ENCODE assay signal across 9 cellular contexts in genomic region chr10:97210576-97210975, GRCh38. TPM values are rescaled to one million over a fixed set of nuclear protein-coding genes. Genes with fewer than 3 reads are reported as not detected.
DNase-seq lines count a peak whose midpoint lies in the region; ATAC-seq and TF ChIP-seq lines count a peak whose summit lies in the region.
"Had no signal": no experiment of that assay in that cellular context is flagged by ENCODE, and none has a peak within 500 bp of the region (broad histone marks: within the 10 kb centered on the region; RNA-seq: fewer than 3 reads in every experiment).

No MANE protein-coding gene starts in this region.

- H3K4me3 Mint-ChIP-seq in CD8-positive, alpha-beta memory T cell = no peak overlapping the region
- no peak overlapping the region for H3K4me3 Mint-ChIP-seq in nephron progenitor cell

- BruUV-seq in PC-3 (replicated peaks; lab: Mats Ljungman, UMichigan) = no TSS peak

- H3K27me3 ChIP-seq in CD8-positive, alpha-beta memory T cell (ENCODE audit: insufficient read depth, low read length, poor library complexity, severe bottlenecking) = no peaks in the 10 kb centered on the region
- H3K27me3 ChIP-seq in PC-3 (ENCODE audit: low read length) = no peaks in the 10 kb centered on the region
- H3K27me3 ChIP-seq in esophagus squamous epithelium = peaks cover 0 to 14% (median 0%) of the 10 kb centered on the region in 4 donors
- peaks cover 5% of the 10 kb centered on the region for H3K27me3 ChIP-seq in suprapubic skin

- H3K9me2 ChIP-seq in PC-3 (replicated peaks; ENCODE audit: low read length) = no peaks in the 10 kb centered on the region

- H3K4me1 Mint-ChIP-seq in CD8-positive, alpha-beta memory T cell = no peaks in the 10 kb centered on the region
- H3K4me1 Mint-ChIP-seq in nephron progenitor cell = peaks cover 8% of the 10 kb centered on the region

- no peak overlapping the region for H3K9ac ChIP-seq in PC-3 (ENCODE audit: low read length)

- H3K4me2 ChIP-seq in PC-3 (ENCODE audit: low read length) = no peak overlapping the region

- H3K9me3 Mint-ChIP-seq in CD8-positive, alpha-beta memory T cell = no peaks in the 10 kb centered on the region
- no peaks in the 10 kb centered on the region for H3K9me3 Mint-ChIP-seq in nephron progenitor cell

- H3K4me3 ChIP-seq in CD8-positive, alpha-beta memory T cell (ENCODE audit: low read length) = no peak overlapping the region
- H3K4me3 ChIP-seq in PC-3 (ENCODE audit: low read length) = no peak overlapping the region
- no peak overlapping the region for H3K4me3 ChIP-seq in esophagus squamous epithelium
- no peak overlapping the region for H3K4me3 ChIP-seq in suprapubic skin
- H3K4me3 ChIP-seq: SK-N-MC had no signal

- H3K9me3 ChIP-seq in CD8-positive, alpha-beta memory T cell (ENCODE audit: low read length) = no peaks in the 10 kb centered on the region
- no peaks in the 10 kb centered on the region for H3K9me3 ChIP-seq in PC-3 (ENCODE audit: low read length)
- no peaks in the 10 kb centered on the region for H3K9me3 ChIP-seq in esophagus squamous epithelium
- no peaks in the 10 kb centered on the region for H3K9me3 ChIP-seq in suprapubic skin

- intact Hi-C loops in PC-3 (cut with micrococcal nuclease) (loop anchor here (1.0 to 2.0 kb wide), 2 partner anchors 72 to 138 kb away; no protein-coding TSS in a partner anchor), esophagus squamous epithelium (cut with DNase I) (no loop called here)

- TF ChIP-seq CTCF in PC-3 (conservative IDR thresholded peaks at IDR 0.05; ENCODE audit: low read depth, low read length) (peak; percentile 89), esophagus squamous epithelium (IDR thresholded peaks at IDR 0.05) (peak; percentile 87 to 97 (median 90)), nephron progenitor cell (IDR thresholded peaks at IDR 0.05) (peak; percentile 99), suprapubic skin (IDR thresholded peaks at IDR 0.05) (peak; percentile 82 to 91)

- WGBS in esophagus squamous epithelium, 2 donors = 4 to 8% methylated on average over 7 to 8 of the region's 8 CpGs
- 10% methylated on average over 8 of the region's 8 CpGs for WGBS in suprapubic skin

- no peak overlapping the region for H2AFZ ChIP-seq in PC-3 (ENCODE audit: low read length)

- no peaks in the 10 kb centered on the region for H4K20me1 ChIP-seq in PC-3 (ENCODE audit: low read length)

- H3K36me3 Mint-ChIP-seq in CD8-positive, alpha-beta memory T cell = peaks cover 0 to 1% (median 0%) of the 10 kb centered on the region in 3 donors
- no peaks in the 10 kb centered on the region for H3K36me3 Mint-ChIP-seq in nephron progenitor cell (ENCODE audit: low read depth)

- H3K27ac Mint-ChIP-seq in CD8-positive, alpha-beta memory T cell = no peak overlapping the region
- H3K27ac Mint-ChIP-seq in nephron progenitor cell = no peak overlapping the region

- no peaks in the 10 kb centered on the region for H3K4me1 ChIP-seq in CD8-positive, alpha-beta memory T cell (ENCODE audit: insufficient read depth, low read length)
- H3K4me1 ChIP-seq in PC-3 (ENCODE audit: insufficient read depth, low read length) (no peaks in the 10 kb centered on the region), esophagus squamous epithelium (no peaks in the 10 kb centered on the region), suprapubic skin (no peaks in the 10 kb centered on the region)

- POLR2A ChIA-PET in CD8-positive, alpha-beta memory T cell (lab: Charles Lee) = no interaction called here
- POLR2A ChIA-PET in PC-3 (lab: Charles Lee; ENCODE audit: unreplicated experiment) = no interaction called here

- ATAC-seq in HG02798 (IDR thresholded peaks at IDR 0.05; ENCODE audit: poor library complexity, unreplicated experiment) = peak; percentile 59
- peak; percentile 64; the same call in 1 of the 2 replicates for ATAC-seq in PC-3
- ATAC-seq in HG03354 (IDR thresholded peaks at IDR 0.05; ENCODE audit: poor library complexity, severe bottlenecking, unreplicated experiment) = no peak

- peaks cover 0 to 2% of the 10 kb centered on the region in 2 donors for H3K27me3 Mint-ChIP-seq in CD8-positive, alpha-beta memory T cell
- peaks cover 8% of the 10 kb centered on the region for H3K27me3 Mint-ChIP-seq in nephron progenitor cell (ENCODE audit: low read depth, poor library complexity)

- no peaks in the 10 kb centered on the region for H3K36me3 ChIP-seq in CD8-positive, alpha-beta memory T cell (ENCODE audit: insufficient read depth, low read length)
- H3K36me3 ChIP-seq in PC-3 (ENCODE audit: low read depth, low read length) = no peaks in the 10 kb centered on the region; the same call in 1 of the 2 replicates
- H3K36me3 ChIP-seq in esophagus squamous epithelium = no peaks in the 10 kb centered on the region
- no peaks in the 10 kb centered on the region for H3K36me3 ChIP-seq in suprapubic skin

- no peaks in the 10 kb centered on the region for H3F3A ChIP-seq in PC-3 (ENCODE audit: low read length, unreplicated experiment)

- no peak overlapping the region for H3K27ac ChIP-seq in CD8-positive, alpha-beta memory T cell (ENCODE audit: low read depth, low read length)
- H3K27ac ChIP-seq in PC-3 (ENCODE audit: low read length) (no peak overlapping the region), esophagus squamous epithelium (no peak overlapping the region), suprapubic skin (no peak overlapping the region)
- H3K27ac ChIP-seq: SK-N-MC had no signal

- CTCF ChIA-PET in CD8-positive, alpha-beta memory T cell (lab: Charles Lee) = interaction anchor here (0.7 to 12.5 kb wide), 33 partner anchors 9 to 641 kb away, joined by 3 to 209 read pairs (median 4); no protein-coding TSS in a partner anchor
- CTCF ChIA-PET in PC-3 (lab: Charles Lee) = interaction anchor here (0.6 to 1.7 kb wide), 9 partner anchors 14 to 295 kb away, joined by 3 to 27 read pairs (median 3); no protein-coding TSS in a partner anchor

- no peaks in the 10 kb centered on the region for H3K79me2 ChIP-seq in PC-3 (ENCODE audit: low read length)

- no peak for TF ChIP-seq EP300 in suprapubic skin (IDR thresholded peaks at IDR 0.05)

- peak; percentile 48 to 72 (median 53) for DNase-seq in CD8-positive, alpha-beta memory T cell
- peak; percentile 81 for DNase-seq in PC-3
- DNase-seq in activated T-cell treated with anti-CD3 and anti-CD28 coated beads for 4 hours = peak; percentile 69
- no peak for DNase-seq in esophagus squamous epithelium (lab: John Stamatoyannopoulos, UW)
- DNase-seq in nephron progenitor cell = peak; percentile 86
- DNase-seq in suprapubic skin (ENCODE audit: low spot score in 2 of 2) = peak in 1 of 2 donors; percentile 76

- no peak for TF ChIP-seq POLR2A in esophagus squamous epithelium (IDR thresholded peaks at IDR 0.05)
- TF ChIP-seq POLR2A in suprapubic skin (IDR thresholded peaks at IDR 0.05) = no peak

RNA-seq across cellular contexts. Expression of gene SLIT1, which starts 24.8 kb away (rescaled TPM):
- under 1 TPM in 1 of 2 experiments, not detected in 1; 0.20 TPM for total RNA-seq in CD8-positive, alpha-beta memory T cell
- 0.06 TPM for polyA plus RNA-seq in CD8-positive, alpha-beta memory T cell
- total RNA-seq in PC-3 (2014; rRNA removed) = not detected in 2 replicates
- not detected for total RNA-seq in esophagus squamous epithelium
- total RNA-seq in suprapubic skin = under 1 TPM in 3 of 4 donors, not detected in 1; 0.10 to 0.40 (median 0.11) TPM
